In the genomic region with DNA sequence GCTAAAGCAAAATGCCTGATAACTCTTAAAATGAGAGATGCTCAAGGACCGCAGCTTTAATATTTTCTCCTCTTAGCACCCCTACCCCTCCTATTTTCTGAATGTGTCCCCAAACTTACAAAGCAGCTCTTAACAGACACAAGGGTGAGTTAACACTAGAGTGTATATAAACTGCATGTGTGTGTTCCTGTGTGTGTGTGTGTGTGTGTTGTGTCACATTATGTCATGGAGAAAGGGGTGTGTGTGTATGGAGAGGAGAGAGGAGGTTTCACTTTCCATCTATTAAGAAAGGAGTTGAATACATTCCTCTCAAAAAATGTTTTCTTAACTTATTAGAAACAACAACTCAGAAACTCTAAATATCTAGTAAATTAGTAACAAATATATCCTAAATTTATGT, we compare ENCODE assay signal across 1 cellular context.
TF ChIP-seq lines count a peak whose summit lies in the region.

No MANE protein-coding gene starts in this region.

TF ChIP-seq in H1, 55 proteins besides CTCF, POLR2A, EP300 and RAD21:
- TF ChIP-seq TAF7 (optimal IDR thresholded peaks at IDR 0.05; ENCODE audit: borderline replicate concordance, low read depth, low read length) (no peak), SP4 (IDR thresholded peaks at IDR 0.05; ENCODE audit: low read length) (no peak), GTF2F1 (IDR thresholded peaks at IDR 0.05; ENCODE audit: borderline replicate concordance, low read depth, low read length) (no peak), CHD1 (IDR thresholded peaks at IDR 0.05; ENCODE audit: low read depth, low read length) (no peak), TBP (IDR thresholded peaks at IDR 0.05; ENCODE audit: low read depth, low read length) (no peak), BRCA1 (IDR thresholded peaks at IDR 0.05; ENCODE audit: low read depth, low read length) (no peak), KDM5A (IDR thresholded peaks at IDR 0.05; ENCODE audit: low read length) (no peak), KDM1A (IDR thresholded peaks at IDR 0.05; ENCODE audit: borderline replicate concordance, low read length) (no peak), CTBP2 (IDR thresholded peaks at IDR 0.05; ENCODE audit: borderline replicate concordance, insufficient read depth, insufficient read length, low read length) (no peak), POU5F1 (IDR thresholded peaks at IDR 0.05; ENCODE audit: low read depth, low read length) (no peak), CBX8 (IDR thresholded peaks at IDR 0.05; ENCODE audit: borderline replicate concordance, low read depth, low read length) (no peak), EGR1 (IDR thresholded peaks at IDR 0.05; ENCODE audit: borderline replicate concordance, low read depth, low read length) (no peak)
- TF ChIP-seq, protein P1, sequence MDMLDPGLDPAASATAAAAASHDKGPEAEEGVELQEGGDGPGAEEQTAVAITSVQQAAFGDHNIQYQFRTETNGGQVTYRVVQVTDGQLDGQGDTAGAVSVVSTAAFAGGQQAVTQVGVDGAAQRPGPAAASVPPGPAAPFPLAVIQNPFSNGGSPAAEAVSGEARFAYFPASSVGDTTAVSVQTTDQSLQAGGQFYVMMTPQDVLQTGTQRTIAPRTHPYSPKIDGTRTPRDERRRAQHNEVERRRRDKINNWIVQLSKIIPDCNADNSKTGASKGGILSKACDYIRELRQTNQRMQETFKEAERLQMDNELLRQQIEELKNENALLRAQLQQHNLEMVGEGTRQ (IDR thresholded peaks at IDR 0.05; ENCODE audit: low read length): no peak
